ENCODE assay signal across 1 cellular context in genomic region chr14:35988972-35989690, GRCh38.
TF ChIP-seq lines count a peak whose summit lies in the region.

No MANE protein-coding gene starts in this region.

TF ChIP-seq in HCT116, 20 proteins besides CTCF, POLR2A, EP300 and RAD21 (continued from another document):
- TF ChIP-seq EGR1 (IDR thresholded peaks at IDR 0.05; ENCODE audit: low read depth) (no peak), ZNF274 (IDR thresholded peaks at IDR 0.05; ENCODE audit: low read depth, low read length) (no peak), EZH2 (IDR thresholded peaks at IDR 0.05) (no peak), TCF7L2 (IDR thresholded peaks at IDR 0.05; ENCODE audit: borderline replicate concordance, extremely low read depth, insufficient read depth, insufficient read length) (no peak)
TF ChIP-seq in HCT116: peak in this region for 0.
